In the genomic region with DNA sequence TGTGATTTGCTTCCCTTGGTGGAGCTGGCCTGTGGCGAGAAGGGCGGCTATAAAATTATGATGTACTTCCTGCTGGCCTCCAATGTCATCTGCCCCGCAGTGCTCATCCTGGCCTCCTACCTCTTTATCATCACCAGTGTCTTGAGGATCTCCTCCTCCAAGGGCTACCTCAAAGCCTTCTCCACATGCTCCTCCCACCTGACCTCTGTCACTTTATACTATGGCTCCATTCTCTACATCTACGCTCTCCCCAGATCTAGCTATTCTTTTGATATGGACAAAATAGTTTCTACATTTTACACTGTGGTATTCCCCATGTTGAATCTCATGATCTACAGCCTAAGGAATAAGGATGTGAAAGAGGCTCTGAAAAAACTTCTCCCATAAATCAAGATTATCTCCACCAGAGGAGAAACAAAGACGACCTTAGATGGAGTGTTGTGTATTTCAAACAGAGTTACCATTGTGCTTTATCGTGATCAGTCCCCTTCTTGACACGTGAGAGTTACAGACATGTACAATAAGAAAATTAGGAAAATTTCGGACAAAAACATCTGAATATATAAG, we compare ENCODE assay signal across 29 cellular contexts. TPM values are rescaled to one million over a fixed set of nuclear protein-coding genes. Genes with fewer than 3 reads are reported as not detected.
DNase-seq lines count a peak whose midpoint lies in the region; ATAC-seq, FAIRE-seq and TF ChIP-seq lines count a peak whose summit lies in the region.
"Had no signal": no experiment of that assay in that cellular context is flagged by ENCODE, and none has a peak within 500 bp of the region (broad histone marks: within the 10 kb centered on the region; RNA-seq: fewer than 3 reads in every experiment).

No MANE protein-coding gene starts in this region.

- no peak for TF ChIP-seq POLR2A in upper lobe of left lung (IDR thresholded peaks at IDR 0.05)

- H3K4me2 ChIP-seq in DND-41 (ENCODE audit: insufficient read depth, low read length) (peak overlapping the region; percentile 39), keratinocyte (ENCODE audit: control insufficient read depth, extremely low read depth, insufficient read depth, low read depth, low read length) (no peak overlapping the region)

- in situ Hi-C loops in SK-MEL-5 (cut with HindIII; ENCODE audit: low pct_unique_long_range_greater_than_20kb, low sequenced_read_pairs), result no loop called here

- TF ChIP-seq EP300 in upper lobe of left lung (IDR thresholded peaks at IDR 0.05), result no peak

- H3K9ac ChIP-seq in DND-41 (ENCODE audit: low read depth, low read length), result no peak overlapping the region
- H3K9ac ChIP-seq in keratinocyte (ENCODE audit: control insufficient read depth, extremely low read depth, insufficient read depth, low read length), result no peak overlapping the region
- H3K9ac ChIP-seq: BLaER1 treated with 17β-estradiol and CSF1 and Interleukin-3, amounts not matched to agents 10 nM and 100 nM had no signal

- dilution Hi-C loops in keratinocyte (cut with MboI; ENCODE audit: extremely low pct_ligation_motif_present, low sequenced_read_pairs), result no loop called here

- peak overlapping the region; percentile 37; the same call in 1 of the 2 replicates for H2AFZ ChIP-seq in DND-41 (ENCODE audit: low read depth, low read length)
- H2AFZ ChIP-seq in keratinocyte (ENCODE audit: control insufficient read depth, low read length), result peak overlapping the region; percentile 27

- ATAC-seq in DND-41 (ENCODE audit: insufficient read depth, low read depth) (no peak), upper lobe of left lung (ENCODE audit: low FRiP score in 2 of 2) (peak; percentile 33 to 50), HG03378 (IDR thresholded peaks at IDR 0.05; ENCODE audit: unreplicated experiment) (no peak)
- no peak for ATAC-seq in activated T-cell treated with anti-CD3 and anti-CD28 coated beads, Interleukin-2, amount 50 U/mL, for 72 hours (replicated peaks in 1 of 2)

- H3K36me3 ChIP-seq in DND-41 (ENCODE audit: insufficient read depth, low read length), result no peaks in the 10 kb centered on the region
- H3K36me3 ChIP-seq in keratinocyte (ENCODE audit: control insufficient read depth in 2 of 2, extremely low read depth in 1 of 2, insufficient read depth in 2 of 2, low read length in 2 of 2), result no peaks in the 10 kb centered on the region
- H3K36me3 ChIP-seq in upper lobe of left lung, result no peaks in the 10 kb centered on the region
- H3K36me3 ChIP-seq: BLaER1 treated with 17β-estradiol and CSF1 and Interleukin-3, amounts not matched to agents 10 nM and 100 nM; SJSA1 had no signal

- H3K79me2 ChIP-seq in DND-41 (ENCODE audit: insufficient read depth, low read length) (no peaks in the 10 kb centered on the region), keratinocyte (ENCODE audit: control insufficient read depth, insufficient read depth, low read length) (no peaks in the 10 kb centered on the region)

- H3K27ac ChIP-seq in DND-41 (ENCODE audit: low read length) (peak overlapping the region; percentile 68), keratinocyte (ENCODE audit: control insufficient read depth, insufficient read depth, low read length) (peak overlapping the region; percentile 10), upper lobe of left lung (no peak overlapping the region)
- H3K27ac ChIP-seq: BLaER1 treated with 17β-estradiol and CSF1 and Interleukin-3, amounts not matched to agents 10 nM and 100 nM; SJSA1 had no signal

- no peaks in the 10 kb centered on the region for H3K36me3 Mint-ChIP-seq in activated T-cell treated with anti-CD3 and anti-CD28 coated beads, Interleukin-2, amount 50 U/mL, for 72 hours (ENCODE audit: insufficient read depth in 2 of 2)
- H3K36me3 Mint-ChIP-seq: IgD-negative memory B cell had no signal

- WGBS in upper lobe of left lung, 2 donors, result 65 to 71% methylated on average over 8 of the region's 8 CpGs

- H3K9me1 ChIP-seq in keratinocyte (ENCODE audit: control insufficient read depth, extremely low read depth, insufficient read depth, low read length), result no peaks in the 10 kb centered on the region

- no peaks in the 10 kb centered on the region for H3K27me3 ChIP-seq in DND-41 (ENCODE audit: insufficient read depth, low read length, poor library complexity)
- no peaks in the 10 kb centered on the region for H3K27me3 ChIP-seq in keratinocyte (ENCODE audit: control insufficient read depth, extremely low read depth, insufficient read depth, low read length)
- H3K27me3 ChIP-seq in upper lobe of left lung, result no peaks in the 10 kb centered on the region
- H3K27me3 ChIP-seq: BLaER1 treated with 17β-estradiol and CSF1 and Interleukin-3, amounts not matched to agents 10 nM and 100 nM; SJSA1 had no signal

- H3K4me3 Mint-ChIP-seq in activated T-cell treated with anti-CD3 and anti-CD28 coated beads, Interleukin-2, amount 50 U/mL, for 72 hours, result no peak overlapping the region
- H3K4me3 Mint-ChIP-seq: CD4-positive, alpha-beta T cell; IgD-negative memory B cell had no signal

- H3K9me3 ChIP-seq in DND-41 (ENCODE audit: insufficient read depth, low read length, severe bottlenecking) (no peaks in the 10 kb centered on the region), keratinocyte (ENCODE audit: control insufficient read depth, low read depth, low read length) (no peaks in the 10 kb centered on the region), upper lobe of left lung (no peaks in the 10 kb centered on the region)
- H3K9me3 ChIP-seq: BLaER1 treated with 17β-estradiol and CSF1 and Interleukin-3, amounts not matched to agents 10 nM and 100 nM; Caco-2; SJSA1 had no signal

- peaks cover 50% of the 10 kb centered on the region for H3K4me1 ChIP-seq in DND-41 (ENCODE audit: insufficient read depth, low read length)
- H3K4me1 ChIP-seq in keratinocyte (ENCODE audit: control insufficient read depth, extremely low read depth, insufficient read depth, low read length), result peaks cover 7% of the 10 kb centered on the region
- H3K4me1 ChIP-seq in upper lobe of left lung, result no peaks in the 10 kb centered on the region
- H3K4me1 ChIP-seq: Caco-2, SJSA1 had no signal

- peaks cover 12 to 13% of the 10 kb centered on the region in 2 donors for H3K9me3 Mint-ChIP-seq in activated T-cell treated with anti-CD3 and anti-CD28 coated beads, Interleukin-2, amount 50 U/mL, for 72 hours

- FAIRE-seq in keratinocyte (lab: Jason Lieb, UNC), result no peak
- FAIRE-seq: A204.1, GM19239 had no signal

- H3K27ac Mint-ChIP-seq in activated T-cell treated with anti-CD3 and anti-CD28 coated beads, Interleukin-2, amount 50 U/mL, for 72 hours, result no peak overlapping the region
- H3K27ac Mint-ChIP-seq: CD4-positive, alpha-beta T cell; IgD-negative memory B cell had no signal

- no peak for DNase-seq in DND-41
- peak; percentile 65 for DNase-seq in SK-MEL-5 (ENCODE audit: low read depth, low spot score)
- DNase-seq in keratinocyte (ENCODE audit: low read depth, low spot score), result no peak
- no peak for DNase-seq in upper lobe of left lung
- no peak for DNase-seq in NCI-H526 treated with DMSO at 0.1 percent for 48 hours (lab: John Stamatoyannopoulos, UW)
- no peak for DNase-seq in activated T-cell treated with anti-CD3 and anti-CD28 coated beads, Interleukin-2, amount 50 U/mL, for 72 hours
- no peak for DNase-seq in NOMO-1 treated with dmso at 0.1 percent for 144 hours (lab: John Stamatoyannopoulos, UW; ENCODE audit: unreplicated experiment)
- DNase-seq: AML-193; CD4-positive, alpha-beta T cell; GF-D8; HCEC 1CT; NCI-H1092; NCI-H1417 treated with DMSO at 0.1 percent for 48 hours; NCI-H1694 treated with DMSO at 0.1 percent for 48 hours; NCI-H2081; NCI-H2171; NCI-H345; NCI-H510A treated with DMSO at 0.1 percent for 48 hours; NCI-H748 treated with DMSO at 0.1 percent for 48 hours; Right ventricle myocardium superior; RPMI8226 had no signal

- no peak for TF ChIP-seq CTCF in DND-41 (IDR thresholded peaks at IDR 0.05; ENCODE audit: borderline replicate concordance, extremely low read depth, low read length, poor library complexity, severe bottlenecking)
- TF ChIP-seq CTCF in keratinocyte (optimal IDR thresholded peaks at IDR 0.05 in 1 of 3, IDR thresholded peaks at IDR 0.05 in 1 of 3, conservative IDR thresholded peaks at IDR 0.05 in 1 of 3; ENCODE audit: extremely low read depth in 1 of 3, insufficient read depth in 2 of 3, low read length in 3 of 3), result no peak
- TF ChIP-seq CTCF in upper lobe of left lung (IDR thresholded peaks at IDR 0.05), result no peak

- H4K20me1 ChIP-seq in DND-41 (ENCODE audit: insufficient read depth, low read length) (no peaks in the 10 kb centered on the region), keratinocyte (ENCODE audit: control insufficient read depth, extremely low read depth, insufficient read depth, low read length) (no peaks in the 10 kb centered on the region)
- H4K20me1 ChIP-seq: BLaER1 treated with 17β-estradiol and CSF1 and Interleukin-3, amounts not matched to agents 10 nM and 100 nM had no signal

- H3K4me1 Mint-ChIP-seq in activated T-cell treated with anti-CD3 and anti-CD28 coated beads, Interleukin-2, amount 50 U/mL, for 72 hours (ENCODE audit: low read depth), result no peaks in the 10 kb centered on the region
- H3K4me1 Mint-ChIP-seq: IgD-negative memory B cell had no signal

- no peak overlapping the region; a peak in 1 of 4 replicates for H3K4me3 ChIP-seq in DND-41 (ENCODE audit: low read depth in 1 of 2, low read length in 2 of 2)
- H3K4me3 ChIP-seq in keratinocyte (ENCODE audit: control insufficient read depth in 2 of 3, extremely low read depth in 1 of 3, insufficient read depth in 2 of 3, low read depth in 1 of 3, low read length in 3 of 3), result no peak overlapping the region
- H3K4me3 ChIP-seq in upper lobe of left lung, result no peak overlapping the region
- H3K4me3 ChIP-seq: BLaER1 treated with 17β-estradiol and CSF1 and Interleukin-3, amounts not matched to agents 10 nM and 100 nM; SJSA1 had no signal

- no peaks in the 10 kb centered on the region for H3K27me3 Mint-ChIP-seq in activated T-cell treated with anti-CD3 and anti-CD28 coated beads, Interleukin-2, amount 50 U/mL, for 72 hours (ENCODE audit: low read depth)
- H3K27me3 Mint-ChIP-seq: CD4-positive, alpha-beta T cell; IgD-negative memory B cell had no signal

RNA-seq across cellular contexts. Expression of a gene that starts 2.1 kb away (rescaled TPM):
- total RNA-seq in SK-MEL-5 (2014; rRNA removed; shearing (Covaris generic)), result not detected in 2 replicates
- not detected in 2 replicates for polyA plus RNA-seq in SK-MEL-5 (2015; cell fraction: cytosol; rRNA removed)
- polyA plus RNA-seq in SK-MEL-5 (2015; cell fraction: nucleus; rRNA removed), result not detected in 2 replicates
- not detected in 3 replicates for polyA plus RNA-seq in keratinocyte
- not detected for polyA plus RNA-seq in keratinocyte (2011; ENCODE audit: low read depth)
- polyA plus RNA-seq in keratinocyte (2011; cell fraction: cytosol; rRNA removed), result not detected in 2 replicates
- polyA plus RNA-seq in keratinocyte (2011; cell fraction: nucleus; rRNA removed), result not detected in 2 replicates
- polyA plus RNA-seq in keratinocyte (2012; ENCODE audit: low replicate concordance), result not detected in 2 replicates
- not detected in 3 replicates for polyA minus RNA-seq in keratinocyte
- polyA minus RNA-seq in keratinocyte (2011; cell fraction: cytosol; rRNA and poly(A)+ RNA removed), result not detected
- polyA minus RNA-seq in keratinocyte (2011; cell fraction: nucleus; rRNA and poly(A)+ RNA removed), result not detected in 2 replicates
- not detected for total RNA-seq in upper lobe of left lung
- total RNA-seq in activated T-cell treated with anti-CD3 and anti-CD28 coated beads, Interleukin-2, amount 50 U/mL, for 72 hours, result not detected
- total RNA-seq: Caco-2; CD4-positive, alpha-beta T cell; H1; Right ventricle myocardium superior; SJSA1 had no signal
- polyA plus RNA-seq: H1, IgD-negative memory B cell had no signal

RNA-seq across cellular contexts. Expression of a gene that starts 37.5 kb away (rescaled TPM):
- not detected in 2 replicates for total RNA-seq in SK-MEL-5 (2014; rRNA removed; shearing (Covaris generic))
- polyA plus RNA-seq in SK-MEL-5 (2015; cell fraction: cytosol; rRNA removed), result not detected in 2 replicates
- not detected in 2 replicates for polyA plus RNA-seq in SK-MEL-5 (2015; cell fraction: nucleus; rRNA removed)
- not detected in 3 replicates for polyA plus RNA-seq in keratinocyte
- not detected for polyA plus RNA-seq in keratinocyte (2011; ENCODE audit: low read depth)
- not detected in 2 replicates for polyA plus RNA-seq in keratinocyte (2011; cell fraction: cytosol; rRNA removed)
- not detected in 2 replicates for polyA plus RNA-seq in keratinocyte (2011; cell fraction: nucleus; rRNA removed)
- polyA plus RNA-seq in keratinocyte (2012; ENCODE audit: low replicate concordance), result not detected in 2 replicates
- not detected in 3 replicates for polyA minus RNA-seq in keratinocyte
- not detected for polyA minus RNA-seq in keratinocyte (2011; cell fraction: cytosol; rRNA and poly(A)+ RNA removed)
- polyA minus RNA-seq in keratinocyte (2011; cell fraction: nucleus; rRNA and poly(A)+ RNA removed), result not detected in 2 replicates
- not detected for total RNA-seq in upper lobe of left lung
- total RNA-seq in activated T-cell treated with anti-CD3 and anti-CD28 coated beads, Interleukin-2, amount 50 U/mL, for 72 hours, result not detected
- total RNA-seq: Caco-2; CD4-positive, alpha-beta T cell; H1; Right ventricle myocardium superior; SJSA1 had no signal
- polyA plus RNA-seq: IgD-negative memory B cell had no signal

RNA-seq across cellular contexts. Expression of a gene that starts 47.5 kb away (rescaled TPM):
- not detected in 2 replicates for total RNA-seq in SK-MEL-5 (2014; rRNA removed; shearing (Covaris generic))
- not detected in 2 replicates for polyA plus RNA-seq in SK-MEL-5 (2015; cell fraction: cytosol; rRNA removed)
- polyA plus RNA-seq in SK-MEL-5 (2015; cell fraction: nucleus; rRNA removed), result not detected in 2 replicates
- polyA plus RNA-seq in keratinocyte, result not detected in 3 replicates
- polyA plus RNA-seq in keratinocyte (2011; ENCODE audit: low read depth), result not detected
- not detected in 2 replicates for polyA plus RNA-seq in keratinocyte (2011; cell fraction: cytosol; rRNA removed)
- polyA plus RNA-seq in keratinocyte (2011; cell fraction: nucleus; rRNA removed), result not detected in 2 replicates
- not detected in 2 replicates for polyA plus RNA-seq in keratinocyte (2012; ENCODE audit: low replicate concordance)
- not detected in 3 replicates for polyA minus RNA-seq in keratinocyte
- polyA minus RNA-seq in keratinocyte (2011; cell fraction: cytosol; rRNA and poly(A)+ RNA removed), result not detected
- polyA minus RNA-seq in keratinocyte (2011; cell fraction: nucleus; rRNA and poly(A)+ RNA removed), result not detected in 2 replicates
- not detected for total RNA-seq in upper lobe of left lung
- not detected for total RNA-seq in activated T-cell treated with anti-CD3 and anti-CD28 coated beads, Interleukin-2, amount 50 U/mL, for 72 hours
- total RNA-seq: Caco-2; CD4-positive, alpha-beta T cell; H1; Right ventricle myocardium superior; SJSA1 had no signal
- polyA plus RNA-seq: H1, IgD-negative memory B cell had no signal

RNA-seq across cellular contexts. Expression of a gene that starts 58.8 kb away (rescaled TPM):
- not detected in 2 replicates for total RNA-seq in SK-MEL-5 (2014; rRNA removed; shearing (Covaris generic))
- polyA plus RNA-seq in SK-MEL-5 (2015; cell fraction: cytosol; rRNA removed), result not detected in 2 replicates
- polyA plus RNA-seq in SK-MEL-5 (2015; cell fraction: nucleus; rRNA removed), result not detected in 2 replicates
- not detected in 3 replicates for polyA plus RNA-seq in keratinocyte
- polyA plus RNA-seq in keratinocyte (2011; ENCODE audit: low read depth), result not detected
- polyA plus RNA-seq in keratinocyte (2011; cell fraction: cytosol; rRNA removed), result not detected in 2 replicates
- not detected in 2 replicates for polyA plus RNA-seq in keratinocyte (2011; cell fraction: nucleus; rRNA removed)
- polyA plus RNA-seq in keratinocyte (2012; ENCODE audit: low replicate concordance), result not detected in 2 replicates
- polyA minus RNA-seq in keratinocyte, result not detected in 3 replicates
- not detected for polyA minus RNA-seq in keratinocyte (2011; cell fraction: cytosol; rRNA and poly(A)+ RNA removed)
- polyA minus RNA-seq in keratinocyte (2011; cell fraction: nucleus; rRNA and poly(A)+ RNA removed), result not detected in 2 replicates
- total RNA-seq in upper lobe of left lung, result not detected
- not detected for total RNA-seq in activated T-cell treated with anti-CD3 and anti-CD28 coated beads, Interleukin-2, amount 50 U/mL, for 72 hours
- total RNA-seq: Caco-2; CD4-positive, alpha-beta T cell; H1; Right ventricle myocardium superior; SJSA1 had no signal
- polyA plus RNA-seq: H1, IgD-negative memory B cell had no signal

Comparison
In these comparisons a context has a peak if more than half of its experiments do, and no peak if none do; other contexts are left out.
1. ATAC-seq: peak in upper lobe of left lung (2 of 2); none in DND-41 (single experiment), HG03378 (single experiment) and activated T-cell treated with anti-CD3 and anti-CD28 coated beads, Interleukin-2, amount 50 U/mL, for 72 hours (0 of 2).
2. H3K27ac ChIP-seq: peak in DND-41 (single experiment) and keratinocyte (single experiment); none in upper lobe of left lung (0 of 4).